In genomic region chr7:26100940-26101339, GRCh38 we compare ENCODE assay signal across 10 cellular contexts. TPM values are rescaled to one million over a fixed set of nuclear protein-coding genes. Genes with fewer than 3 reads are reported as not detected.
DNase-seq lines count a peak whose midpoint lies in the region; ATAC-seq and TF ChIP-seq lines count a peak whose summit lies in the region.
"Had no signal": no experiment of that assay in that cellular context is flagged by ENCODE, and none has a peak within 500 bp of the region (broad histone marks: within the 10 kb centered on the region; RNA-seq: fewer than 3 reads in every experiment).

No MANE protein-coding gene starts in this region.

- peak; percentile 51 for DNase-seq in GM06990 (ENCODE audit: extremely low read depth, insufficient read length)
- no peak for DNase-seq in naive thymus-derived CD8-positive, alpha-beta T cell
- no peak for DNase-seq in ACHN
- DNase-seq in CD4-positive, alpha-beta memory T cell = no peak
- DNase-seq: activated CD8-positive, alpha-beta memory T cell treated with anti-CD3 and anti-CD28 coated beads, Interleukin-2, amount 50 U/mL, for 4 hours; NCI-H524 treated with DMSO at 0.1 percent for 48 hours had no signal

- H3K27me3 ChIP-seq in GM06990 (replicated peaks; ENCODE audit: control insufficient read depth, insufficient read depth, low read length) = no peaks in the 10 kb centered on the region
- H3K27me3 ChIP-seq in HUES48 (ENCODE audit: control insufficient read depth, insufficient read depth, low read length) = no peaks in the 10 kb centered on the region
- no peaks in the 10 kb centered on the region for H3K27me3 ChIP-seq in CD4-positive, alpha-beta memory T cell (ENCODE audit: insufficient read depth, low read length)

- peaks cover 35% of the 10 kb centered on the region for H3K4me1 Mint-ChIP-seq in brain
- peaks cover 14 to 65% (median 44%) of the 10 kb centered on the region in 4 donors for H3K4me1 Mint-ChIP-seq in naive thymus-derived CD8-positive, alpha-beta T cell
- peaks cover 9 to 51% (median 29%) of the 10 kb centered on the region in 4 donors for H3K4me1 Mint-ChIP-seq in CD4-positive, alpha-beta memory T cell

- POLR2A ChIA-PET in naive thymus-derived CD8-positive, alpha-beta T cell (lab: Charles Lee) = interaction anchor here (0.6 to 5.3 kb wide), 9 partner anchors 8 to 108 kb away, joined by 3 to 50 read pairs (median 5); partner anchors contain the start of genes CBX3, HNRNPA2B1 and NFE2L3
- POLR2A ChIA-PET in CD4-positive, alpha-beta memory T cell (lab: Charles Lee; ENCODE audit: partially characterized antibody) = no interaction called here

- peak overlapping the region; percentile 33; the same call in 1 of the 2 replicates for H3K9ac ChIP-seq in HUES48 (ENCODE audit: low read depth, low read length)

- H3K27ac Mint-ChIP-seq in brain = peak overlapping the region in 3 of 5 experiments; percentile 59 to 92 (median 67)
- peak overlapping the region in 8 of 10 donors; percentile 35 to 94 (median 90) for H3K27ac Mint-ChIP-seq in naive thymus-derived CD8-positive, alpha-beta T cell
- no peak overlapping the region for H3K27ac Mint-ChIP-seq in CD4-positive, alpha-beta memory T cell

- intact Hi-C loops in CD4-positive, alpha-beta memory T cell (cut with micrococcal nuclease) = no loop called here

- in situ Hi-C loops in ACHN (cut with HindIII; ENCODE audit: low pct_ligation_motif_present, low pct_unique_long_range_greater_than_20kb, low sequenced_read_pairs) = no loop called here

- H3K9me3 ChIP-seq in HUES48 (ENCODE audit: control insufficient read depth, insufficient read depth, low read length) = no peaks in the 10 kb centered on the region
- H3K9me3 ChIP-seq in CD4-positive, alpha-beta memory T cell (ENCODE audit: control insufficient read depth in 1 of 2, low read length in 2 of 2) = no peaks in the 10 kb centered on the region

- H3K4me1 ChIP-seq in HUES48 (ENCODE audit: control insufficient read depth, insufficient read depth, low read length) = peaks cover 18% of the 10 kb centered on the region
- H3K4me1 ChIP-seq in CD4-positive, alpha-beta memory T cell (ENCODE audit: insufficient read depth, low read length) = peaks cover 37% of the 10 kb centered on the region

- H3K36me3 ChIP-seq in GM06990 (ENCODE audit: control insufficient read depth, insufficient read depth, low read length) = no peaks in the 10 kb centered on the region
- H3K36me3 ChIP-seq in HUES48 (ENCODE audit: control insufficient read depth, insufficient read depth, low read length) = no peaks in the 10 kb centered on the region
- no peaks in the 10 kb centered on the region for H3K36me3 ChIP-seq in CD4-positive, alpha-beta memory T cell (ENCODE audit: insufficient read depth, low read length)

- H3K4me3 ChIP-seq in GM06990 (replicated peaks; ENCODE audit: low read depth, low read length) (peak overlapping the region; percentile 61), HUES48 (ENCODE audit: low read depth, low read length) (no peak overlapping the region)
- no peak overlapping the region for H3K4me3 ChIP-seq in CD4-positive, alpha-beta memory T cell (ENCODE audit: low read length in 2 of 2)

- peak overlapping the region; percentile 30 for H3K27ac ChIP-seq in HUES48 (ENCODE audit: low read depth, low read length)
- H3K27ac ChIP-seq in CD4-positive, alpha-beta memory T cell (ENCODE audit: low read depth, low read length) = no peak overlapping the region

- H3K4me3 Mint-ChIP-seq in brain = peak overlapping the region in 2 of 5 experiments; percentile 18 to 79
- peak overlapping the region in 8 of 10 donors; percentile 70 to 88 (median 80) for H3K4me3 Mint-ChIP-seq in naive thymus-derived CD8-positive, alpha-beta T cell
- no peak overlapping the region for H3K4me3 Mint-ChIP-seq in CD4-positive, alpha-beta memory T cell

- no peaks in the 10 kb centered on the region for H3K9me3 Mint-ChIP-seq in brain
- no peaks in the 10 kb centered on the region for H3K9me3 Mint-ChIP-seq in naive thymus-derived CD8-positive, alpha-beta T cell
- no peaks in the 10 kb centered on the region for H3K9me3 Mint-ChIP-seq in CD4-positive, alpha-beta memory T cell

- peaks cover 3% of the 10 kb centered on the region for H3K27me3 Mint-ChIP-seq in brain
- H3K27me3 Mint-ChIP-seq in naive thymus-derived CD8-positive, alpha-beta T cell = no peaks in the 10 kb centered on the region
- no peaks in the 10 kb centered on the region for H3K27me3 Mint-ChIP-seq in CD4-positive, alpha-beta memory T cell

- CTCF ChIA-PET in CD4-positive, alpha-beta memory T cell (lab: Charles Lee; ENCODE audit: partially characterized antibody) = interaction anchor here (2.6 kb wide), 1 partner anchor 10 kb away, joined by 13 read pairs; no protein-coding TSS in a partner anchor

- no peak for TF ChIP-seq CTCF in GM06990 (IDR thresholded peaks at IDR 0.05; ENCODE audit: insufficient read depth, low read length, poor library complexity, severe bottlenecking)
- TF ChIP-seq CTCF in brain (conservative IDR thresholded peaks at IDR 0.05) = no peak

- ATAC-seq in naive thymus-derived CD8-positive, alpha-beta T cell = no peak
- no peak for ATAC-seq in HG02970 (IDR thresholded peaks at IDR 0.05; ENCODE audit: low FRiP score, unreplicated experiment)
- ATAC-seq in HG03432 (IDR thresholded peaks at IDR 0.05; ENCODE audit: unreplicated experiment) = no peak

- H3K36me3 Mint-ChIP-seq in brain = no peaks in the 10 kb centered on the region
- H3K36me3 Mint-ChIP-seq in naive thymus-derived CD8-positive, alpha-beta T cell = no peaks in the 10 kb centered on the region
- H3K36me3 Mint-ChIP-seq in CD4-positive, alpha-beta memory T cell = no peaks in the 10 kb centered on the region

RNA-seq across cellular contexts. Expression of gene NFE2L3, which starts 51.1 kb away (rescaled TPM):
- polyA plus RNA-seq in brain (ENCODE audit: insufficient read depth, low read depth, low replicate concordance) = 7.1 TPM
- 1 to 10 TPM; 2.1 to 3.6 TPM for total RNA-seq in naive thymus-derived CD8-positive, alpha-beta T cell
- polyA plus RNA-seq in naive thymus-derived CD8-positive, alpha-beta T cell = 1 to 10 TPM; 1.4 to 4.3 (median 2.9) TPM
- 1 to 10 TPM; 7.5 to 7.9 TPM for total RNA-seq in CD4-positive, alpha-beta memory T cell
- 1 to 10 TPM; 7.9 to 9.6 TPM for polyA plus RNA-seq in CD4-positive, alpha-beta memory T cell

Comparison
In these comparisons a context has a peak if more than half of its experiments do, and no peak if none do; other contexts are left out.
1. H3K27ac Mint-ChIP-seq: peak in brain (3 of 5) and naive thymus-derived CD8-positive, alpha-beta T cell (8 of 10); none in CD4-positive, alpha-beta memory T cell (0 of 7).
2. H3K4me3 Mint-ChIP-seq: peak in naive thymus-derived CD8-positive, alpha-beta T cell (8 of 10); none in CD4-positive, alpha-beta memory T cell (0 of 8).